In the genomic region with DNA sequence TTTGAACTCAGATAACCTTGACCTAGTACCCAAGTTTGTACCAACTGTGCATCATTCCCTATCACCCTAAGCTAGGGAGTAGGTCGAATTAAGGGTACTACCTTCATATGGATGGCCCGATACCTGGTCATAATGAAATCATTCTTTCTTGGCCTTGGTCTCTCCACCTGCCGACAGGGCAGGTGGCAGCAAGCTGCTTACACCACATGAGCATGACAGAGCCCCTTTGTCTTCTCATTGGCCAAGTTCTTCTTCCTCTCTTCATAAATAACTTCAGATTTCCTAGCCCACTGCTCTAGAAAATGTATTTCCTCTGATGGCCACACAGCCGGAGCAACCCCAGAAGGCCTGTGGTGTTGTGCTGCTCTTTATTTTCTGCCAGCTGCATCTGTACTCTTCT, we compare ENCODE assay signal across 24 cellular contexts.
A peak's percentile ranks its signal among the peaks of the same experiment; 100 is the strongest.
DNase-seq lines count a peak whose midpoint lies in the region; ATAC-seq, FAIRE-seq and TF ChIP-seq lines count a peak whose summit lies in the region.
"Had no signal": no experiment of that assay in that cellular context is flagged by ENCODE, and none has a peak within 500 bp of the region (broad histone marks: within the 10 kb centered on the region; RNA-seq: fewer than 3 reads in every experiment).

No MANE protein-coding gene starts in this region.

- peaks cover 6% of the 10 kb centered on the region; the same call in 1 of the 2 replicates for H3K79me1 ChIP-seq in H1 (ENCODE audit: low read depth, low read length)

- no peak for TF ChIP-seq EP300 in H1 (IDR thresholded peaks at IDR 0.05; ENCODE audit: borderline replicate concordance in 1 of 2, low read depth in 2 of 2, low read length in 2 of 2)

- TF ChIP-seq CTCF in WTC11 (IDR thresholded peaks at IDR 0.05) (no peak), H1 (IDR thresholded peaks at IDR 0.05; ENCODE audit: control extremely low read depth in 1 of 3, insufficient read depth in 1 of 3, low read depth in 1 of 3, low read length in 3 of 3) (no peak), neural progenitor cell (IDR thresholded peaks at IDR 0.05) (no peak), osteocyte (IDR thresholded peaks at IDR 0.05) (no peak)

- H3K79me2 ChIP-seq in H1 (ENCODE audit: control insufficient read depth in 1 of 2, insufficient read depth in 2 of 2, low read length in 2 of 2): peaks cover 0 to 88% of the 10 kb centered on the region in 2 experiments; a peak in 3 of 4 replicates
- H3K79me2 ChIP-seq in neural progenitor cell (ENCODE audit: low read depth): peaks cover 73% of the 10 kb centered on the region

- peak overlapping the region; percentile 81; the same call in 1 of the 2 replicates for H3K27ac Mint-ChIP-seq in WTC11
- H3K27ac Mint-ChIP-seq in neural progenitor cell: peak overlapping the region; percentile 90
- H3K27ac Mint-ChIP-seq in osteocyte (ENCODE audit: unreplicated experiment): no peak overlapping the region
- H3K27ac Mint-ChIP-seq: B cell had no signal

- H3K9me3 ChIP-seq in BLaER1 (no peaks in the 10 kb centered on the region), H1 (ENCODE audit: insufficient read depth in 2 of 2, low read depth in 1 of 2, low read length in 1 of 2) (no peaks in the 10 kb centered on the region), neural progenitor cell (ENCODE audit: low read depth) (no peaks in the 10 kb centered on the region)
- H3K9me3 ChIP-seq: SK-N-SH had no signal

- H2BK120ac ChIP-seq in H1 (replicated peaks; ENCODE audit: low read depth, low read length): no peak overlapping the region

- H4K20me1 ChIP-seq in BLaER1 (0 out of 2 replicates have a peak, but pooled peaks cover 4% of the 10 kb centered on the region), H1 (replicated peaks in 1 of 2; ENCODE audit: control insufficient read depth in 1 of 2, insufficient read depth in 2 of 2, low read length in 2 of 2) (peaks cover 3 to 13% of the 10 kb centered on the region in 2 experiments), neural progenitor cell (ENCODE audit: low read depth) (peaks cover 55% of the 10 kb centered on the region)

- no peak overlapping the region for H3K4me3 Mint-ChIP-seq in WTC11
- H3K4me3 Mint-ChIP-seq in neural progenitor cell: no peak overlapping the region
- no peak overlapping the region for H3K4me3 Mint-ChIP-seq in osteocyte (ENCODE audit: unreplicated experiment)
- H3K4me3 Mint-ChIP-seq: B cell had no signal

- DNase-seq in WTC11 (ENCODE audit: low spot score) (no peak), H1 (ENCODE audit: low read depth in 1 of 2, low spot score in 2 of 2) (no peak), neural progenitor cell (ENCODE audit: low spot score) (no peak), SHP77 (lab: John Stamatoyannopoulos, UW) (no peak), osteocyte (ENCODE audit: extremely low spot score, unreplicated experiment) (no peak), dedifferentiated amniotic fluid mesenchymal stem cell (ENCODE audit: extremely low spot score) (no peak)
- DNase-seq: Calu3, DND-41, Kasumi-1, NCI-H1092 treated with DMSO at 0.1 percent for 48 hours, NCI-H1436, NCI-H187, NCI-H446, NCI-H524 treated with DMSO at 0.1 percent for 48 hours, NCI-H774, SK-N-SH had no signal

- H3K4me1 ChIP-seq in BLaER1 (peaks cover 19% of the 10 kb centered on the region), H1 (replicated peaks in 1 of 4; ENCODE audit: control insufficient read depth in 3 of 4, insufficient read depth in 4 of 4, low read length in 3 of 4) (peaks cover 0 to 28% (median 15%) of the 10 kb centered on the region in 4 experiments; a peak in 6 of 7 replicates), neural progenitor cell (peaks cover 33% of the 10 kb centered on the region)

- no peak overlapping the region for H3K23ac ChIP-seq in H1 (ENCODE audit: insufficient read length)

- TF ChIP-seq RAD21 in H1 (IDR thresholded peaks at IDR 0.05 in 1 of 2, conservative IDR thresholded peaks at IDR 0.05 in 1 of 2; ENCODE audit: low read depth in 2 of 2, low read length in 2 of 2): no peak

- H4K91ac ChIP-seq in H1 (replicated peaks; ENCODE audit: insufficient read length, low read length): no peak overlapping the region

- CTCF ChIA-PET in WTC11 (lab: Charles Lee): interaction anchor here (0.6 to 1.6 kb wide), 2 partner anchors 10 to 71 kb away, joined by 3 to 5 read pairs; no protein-coding TSS in a partner anchor
- CTCF ChIA-PET in H1 (lab: Charles Lee; ENCODE audit: partially characterized antibody): interaction anchor here (0.7 to 1.8 kb wide), 3 partner anchors 11 to 230 kb away, joined by 3 to 6 read pairs (median 3); no protein-coding TSS in a partner anchor

- H3K4me2 ChIP-seq in BLaER1 (peak overlapping the region; percentile 15; the same call in 1 of the 2 replicates), H1 (ENCODE audit: insufficient read depth in 1 of 2, low read depth in 2 of 2, low read length in 2 of 2) (no peak overlapping the region), neural progenitor cell (no peak overlapping the region)
- H3K4me2 ChIP-seq: SK-N-SH had no signal

- no peak overlapping the region for H3K9ac ChIP-seq in BLaER1
- H3K9ac ChIP-seq in H1 (replicated peaks in 1 of 4; ENCODE audit: extremely low read depth in 1 of 4, low read depth in 3 of 4, low read length in 3 of 4): no peak overlapping the region
- no peak overlapping the region for H3K9ac ChIP-seq in neural progenitor cell
- H3K9ac ChIP-seq: SK-N-SH had no signal

- TF ChIP-seq POLR2A in H1 (IDR thresholded peaks at IDR 0.05; ENCODE audit: control extremely low read depth in 1 of 2, low read depth in 2 of 2, low read length in 2 of 2): no peak

- H3K18ac ChIP-seq in H1 (ENCODE audit: extremely low read depth, low read length): no peak overlapping the region

- no peak overlapping the region for H3K14ac ChIP-seq in H1 (ENCODE audit: insufficient read length)

- H3K56ac ChIP-seq in H1 (replicated peaks; ENCODE audit: insufficient read length, low read depth, low read length): no peak overlapping the region

- 90% methylated on average over 4 of the region's 4 CpGs; no CpG with 5 or more reads in 1 of the 2 experiments for WGBS in H1 (ENCODE audit: extremely low coverage in 1 of 2, insufficient coverage in 1 of 2, insufficient read length in 1 of 2, insufficient replicate concordance in 2 of 2, low coverage in 1 of 2, low lambda C conversion rate in 2 of 2, missing lambda C conversion rate in 1 of 2), 2 experiments

- H3K23me2 ChIP-seq in H1 (ENCODE audit: low read depth, low read length): no peaks in the 10 kb centered on the region

- H3K4me3 ChIP-seq in BLaER1 (no peak overlapping the region), H1 (ENCODE audit: extremely low read depth in 1 of 4, insufficient read depth in 2 of 4, low read depth in 3 of 4, low read length in 4 of 4) (no peak overlapping the region), neural progenitor cell (no peak overlapping the region)
- H3K4me3 ChIP-seq: K562 had no signal

- no peak overlapping the region for H4K5ac ChIP-seq in H1 (ENCODE audit: insufficient read length, low read depth, low read length)

- H3K4ac ChIP-seq in H1 (replicated peaks; ENCODE audit: insufficient read length, low read depth, low read length): no peak overlapping the region

- POLR2A ChIA-PET in WTC11 (lab: Charles Lee) (no interaction called here), H1 (lab: Charles Lee; ENCODE audit: partially characterized antibody) (interaction anchor here (1.3 kb wide), 1 partner anchor 18 kb away, joined by 3 read pairs; no protein-coding TSS in a partner anchor)

- H3K36me3 Mint-ChIP-seq in WTC11 (no peaks in the 10 kb centered on the region), neural progenitor cell (peaks cover 1% of the 10 kb centered on the region), osteocyte (ENCODE audit: unreplicated experiment) (peaks cover 2% of the 10 kb centered on the region)

- peaks cover 84% of the 10 kb centered on the region for H3K4me1 Mint-ChIP-seq in WTC11
- peaks cover 41% of the 10 kb centered on the region for H3K4me1 Mint-ChIP-seq in neural progenitor cell
- peaks cover 6% of the 10 kb centered on the region for H3K4me1 Mint-ChIP-seq in osteocyte (ENCODE audit: unreplicated experiment)
- H3K4me1 Mint-ChIP-seq: B cell had no signal

- H3K9me3 Mint-ChIP-seq in WTC11: no peaks in the 10 kb centered on the region
- peaks cover 4% of the 10 kb centered on the region for H3K9me3 Mint-ChIP-seq in neural progenitor cell
- no peaks in the 10 kb centered on the region for H3K9me3 Mint-ChIP-seq in osteocyte (ENCODE audit: unreplicated experiment)

- H3K27me3 ChIP-seq in BLaER1: no peaks in the 10 kb centered on the region
- H3K27me3 ChIP-seq in H1 (replicated peaks in 1 of 4; ENCODE audit: control insufficient read depth in 3 of 4, extremely low read depth in 1 of 4, insufficient read depth in 3 of 4, low read length in 3 of 4): no peaks in the 10 kb centered on the region
- H3K27me3 ChIP-seq in neural progenitor cell: no peaks in the 10 kb centered on the region

- H2BK5ac ChIP-seq in H1 (ENCODE audit: low read depth, low read length): no peak overlapping the region

- H3K27me3 Mint-ChIP-seq in WTC11 (ENCODE audit: low read depth) (no peaks in the 10 kb centered on the region), neural progenitor cell (ENCODE audit: insufficient read depth, low read depth) (no peaks in the 10 kb centered on the region), osteocyte (ENCODE audit: unreplicated experiment) (no peaks in the 10 kb centered on the region)
- H3K27me3 Mint-ChIP-seq: B cell had no signal

- peaks cover 15% of the 10 kb centered on the region for H3F3A ChIP-seq in neural progenitor cell (ENCODE audit: low read depth)

- no peak overlapping the region for H3K27ac ChIP-seq in BLaER1
- no peak overlapping the region for H3K27ac ChIP-seq in H1 (ENCODE audit: low read depth, low read length)
- no peak overlapping the region for H3K27ac ChIP-seq in neural progenitor cell
- H3K27ac ChIP-seq: 22Rv1 had no signal

- H2BK20ac ChIP-seq in H1 (ENCODE audit: low read length): no peak overlapping the region

- ATAC-seq in WTC11 (no peak), GM21360 (IDR thresholded peaks at IDR 0.05; ENCODE audit: unreplicated experiment) (no peak)
- ATAC-seq: K562 had no signal

- no peak overlapping the region for H4K8ac ChIP-seq in H1 (ENCODE audit: extremely low read depth, insufficient read depth, low read length)

- no peak overlapping the region for H2BK12ac ChIP-seq in H1 (ENCODE audit: low read depth, low read length)

- no peak for FAIRE-seq in H1 (lab: Jason Lieb, UNC)
- FAIRE-seq: H54, HTR-8/SVneo, K562, RCC 7860 had no signal

- H2AK5ac ChIP-seq in H1 (ENCODE audit: low read depth, low read length): 0 out of 2 replicates have a peak overlapping the region, but pooled peaks have one; percentile 10

- no peak overlapping the region for H2BK15ac ChIP-seq in H1 (ENCODE audit: low read length)

- H3K36me3 ChIP-seq in BLaER1: no peaks in the 10 kb centered on the region
- no peaks in the 10 kb centered on the region for H3K36me3 ChIP-seq in H1 (ENCODE audit: control insufficient read depth in 2 of 4, insufficient read depth in 4 of 4, low read length in 3 of 4)
- H3K36me3 ChIP-seq in neural progenitor cell: no peaks in the 10 kb centered on the region

- H2AFZ ChIP-seq in H1 (ENCODE audit: low read length) (no peak overlapping the region), neural progenitor cell (replicated peaks) (no peak overlapping the region)

TF ChIP-seq in WTC11, 78 proteins besides CTCF, POLR2A, EP300 and RAD21 (continues in another document):
- no peak for TF ChIP-seq NR3C1 (CRISPR knock-in tag; conservative IDR thresholded peaks at IDR 0.05; ENCODE audit: low read depth)

TF ChIP-seq in H1, 55 proteins besides CTCF, POLR2A, EP300 and RAD21 (continues in another document):
- TF ChIP-seq GABPA (IDR thresholded peaks at IDR 0.05; ENCODE audit: borderline replicate concordance, insufficient read depth, low read length): no peak
